Comparison of ENCODE assay signal across 22 cellular contexts in genomic region chr3:149919509-149919908, GRCh38. TPM values are rescaled to one million over a fixed set of nuclear protein-coding genes. Genes with fewer than 3 reads are reported as not detected.
A peak's percentile ranks its signal among the peaks of the same experiment; 100 is the strongest.
DNase-seq lines count a peak whose midpoint lies in the region; ATAC-seq, FAIRE-seq and TF ChIP-seq lines count a peak whose summit lies in the region.
"Had no signal": no experiment of that assay in that cellular context is flagged by ENCODE, and none has a peak within 500 bp of the region (broad histone marks: within the 10 kb centered on the region; RNA-seq: fewer than 3 reads in every experiment).

No MANE protein-coding gene starts in this region.

- no peak for TF ChIP-seq RAD21 in A549 (conservative IDR thresholded peaks at IDR 0.05 in 1 of 2, IDR thresholded peaks at IDR 0.05 in 1 of 2)

- H3K4me3 ChIP-seq in A549 (no peak overlapping the region), trophoblast cell (ENCODE audit: low read depth, low read length) (no peak overlapping the region)
- H3K4me3 ChIP-seq: BLaER1 treated with 17β-estradiol and CSF1 and Interleukin-3, amounts not matched to agents 10 nM and 100 nM had no signal

- 97% methylated on average over 3 of the region's 3 CpGs for WGBS in A549 (ENCODE audit: missing lambda C conversion rate)
- no CpG with 5 or more reads among the region's 3 CpGs for WGBS in trophoblast cell (ENCODE audit: extremely low coverage, insufficient coverage, insufficient read length)

- H3K4me1 Mint-ChIP-seq in T-helper 17 cell (peaks cover 8% of the 10 kb centered on the region), memory B cell (no peaks in the 10 kb centered on the region)
- H3K4me1 Mint-ChIP-seq: B cell had no signal

- no peaks in the 10 kb centered on the region for H3K79me2 ChIP-seq in trophoblast cell (ENCODE audit: control insufficient read depth, insufficient read depth, low read length, poor library complexity)

- no peak for DNase-seq in A549 (ENCODE audit: low read depth in 1 of 2, low spot score in 1 of 2)
- DNase-seq in H54 (ENCODE audit: insufficient read length, low spot score): no peak
- no peak for DNase-seq in T-helper 17 cell
- DNase-seq in memory B cell (ENCODE audit: low spot score in 2 of 2): no peak
- DNase-seq in trophoblast cell: no peak
- DNase-seq: 8988T; AML-193; Caco-2; Calu3; CD4-positive, alpha-beta T cell; CD8-positive, alpha-beta T cell; DMS79 treated with DMSO at 0.1 percent for 48 hours; GF-D8 had no signal

- CTCF ChIA-PET in A549 (lab: Yijun Ruan, JAX): no interaction called here

- H3K9me3 Mint-ChIP-seq in memory B cell: no peaks in the 10 kb centered on the region
- H3K9me3 Mint-ChIP-seq: CD4-positive, alpha-beta T cell; CD8-positive, alpha-beta T cell had no signal

- no peak overlapping the region for H2BK120ac ChIP-seq in trophoblast cell (ENCODE audit: insufficient read depth, low read length, poor library complexity)

- H3K36me3 ChIP-seq in trophoblast cell (ENCODE audit: control insufficient read depth in 1 of 2, insufficient read depth in 2 of 2, low read length in 2 of 2): no peaks in the 10 kb centered on the region

- H3K27ac ChIP-seq in A549 (no peak overlapping the region), trophoblast cell (ENCODE audit: low read depth, low read length) (no peak overlapping the region)
- H3K27ac ChIP-seq: BLaER1 treated with 17β-estradiol and CSF1 and Interleukin-3, amounts not matched to agents 10 nM and 100 nM; C4-2B had no signal

- H3K27ac Mint-ChIP-seq in T-helper 17 cell (peak overlapping the region; percentile 61), memory B cell (peak overlapping the region; percentile 3)
- H3K27ac Mint-ChIP-seq: B cell; CD4-positive, alpha-beta T cell; CD8-positive, alpha-beta T cell had no signal

- no peak overlapping the region for H2AK5ac ChIP-seq in trophoblast cell (ENCODE audit: low read length)

- no peak for TF ChIP-seq POLR2A in A549 (IDR thresholded peaks at IDR 0.05; ENCODE audit: low read length)
- no peak for TF ChIP-seq POLR2A in H54 (IDR thresholded peaks at IDR 0.05; ENCODE audit: low read depth, low read length)

- ATAC-seq in A549: no peak
- no peak for ATAC-seq in T-helper 17 cell
- ATAC-seq in memory B cell (ENCODE audit: low read depth): no peak
- no peak for ATAC-seq in GM18498 (IDR thresholded peaks at IDR 0.05; ENCODE audit: unreplicated experiment)
- ATAC-seq in HG03280 (IDR thresholded peaks at IDR 0.05; ENCODE audit: unreplicated experiment): no peak
- ATAC-seq: CD8-positive, alpha-beta T cell had no signal

- H3K79me1 ChIP-seq in trophoblast cell (ENCODE audit: low read length): no peaks in the 10 kb centered on the region

- no peak overlapping the region for H3K4ac ChIP-seq in trophoblast cell (ENCODE audit: low read depth, low read length)

- no peaks in the 10 kb centered on the region for H3K27me3 ChIP-seq in trophoblast cell (ENCODE audit: insufficient read depth, low read length)
- H3K27me3 ChIP-seq: BLaER1 treated with 17β-estradiol and CSF1 and Interleukin-3, amounts not matched to agents 10 nM and 100 nM had no signal

- peaks cover 13% of the 10 kb centered on the region for H3K36me3 Mint-ChIP-seq in T-helper 17 cell (ENCODE audit: low read depth)
- peaks cover 34% of the 10 kb centered on the region for H3K36me3 Mint-ChIP-seq in memory B cell

- no peak overlapping the region for H3K23ac ChIP-seq in trophoblast cell (ENCODE audit: low read length)

- no peak overlapping the region for H2BK12ac ChIP-seq in trophoblast cell (ENCODE audit: low read length)

- POLR2A ChIA-PET in A549 (lab: Yijun Ruan, JAX): no interaction called here

- no peak overlapping the region for H4K91ac ChIP-seq in trophoblast cell (ENCODE audit: low read depth, low read length)

- H2BK5ac ChIP-seq in trophoblast cell (ENCODE audit: low read depth, low read length, poor library complexity): no peak overlapping the region

- H3K9me3 ChIP-seq in A549: no peaks in the 10 kb centered on the region
- H3K9me3 ChIP-seq in T-helper 17 cell (ENCODE audit: control insufficient read depth, low read length, poor library complexity, severe bottlenecking): no peaks in the 10 kb centered on the region
- H3K9me3 ChIP-seq in trophoblast cell (ENCODE audit: insufficient read depth, low read depth, low read length): no peaks in the 10 kb centered on the region
- H3K9me3 ChIP-seq: BLaER1 treated with 17β-estradiol and CSF1 and Interleukin-3, amounts not matched to agents 10 nM and 100 nM; Caco-2 had no signal

- no peak overlapping the region for H2AFZ ChIP-seq in trophoblast cell (ENCODE audit: insufficient read depth, low read length, poor library complexity)

- TF ChIP-seq CTCF in A549 (IDR thresholded peaks at IDR 0.05): no peak

- no peak overlapping the region for H3K14ac ChIP-seq in trophoblast cell (ENCODE audit: low read length)

- H3K4me3 Mint-ChIP-seq in T-helper 17 cell (no peak overlapping the region), memory B cell (no peak overlapping the region)
- H3K4me3 Mint-ChIP-seq: B cell; CD4-positive, alpha-beta T cell; CD8-positive, alpha-beta T cell had no signal

- FAIRE-seq in A549 (lab: Jason Lieb, UNC) (peak; percentile 59), H54 (lab: Jason Lieb, UNC) (peak; percentile 50)
- FAIRE-seq: D721Med, GM12891, GM18507, GM19239 had no signal

- no peak for TF ChIP-seq EP300 in A549 (IDR thresholded peaks at IDR 0.05)

- H3K9ac ChIP-seq in trophoblast cell (ENCODE audit: low read length): no peak overlapping the region
- H3K9ac ChIP-seq: BLaER1 treated with 17β-estradiol and CSF1 and Interleukin-3, amounts not matched to agents 10 nM and 100 nM had no signal

- H3K4me1 ChIP-seq in A549: no peaks in the 10 kb centered on the region
- H3K4me1 ChIP-seq in trophoblast cell (ENCODE audit: control insufficient read depth in 1 of 2, insufficient read depth in 2 of 2, low read length in 2 of 2): no peaks in the 10 kb centered on the region
- H3K4me1 ChIP-seq: BLaER1 treated with 17β-estradiol and CSF1 and Interleukin-3, amounts not matched to agents 10 nM and 100 nM; Caco-2 had no signal

- H3K27me3 Mint-ChIP-seq in T-helper 17 cell (no peaks in the 10 kb centered on the region), memory B cell (no peaks in the 10 kb centered on the region)
- H3K27me3 Mint-ChIP-seq: B cell; CD4-positive, alpha-beta T cell had no signal

- H3K18ac ChIP-seq in trophoblast cell (ENCODE audit: low read length): no peak overlapping the region

- H4K8ac ChIP-seq in trophoblast cell (ENCODE audit: low read depth, low read length): no peak overlapping the region

- no peak overlapping the region for H3K4me2 ChIP-seq in A549
- H3K4me2 ChIP-seq in trophoblast cell (ENCODE audit: low read length): no peak overlapping the region
- H3K4me2 ChIP-seq: BLaER1 treated with 17β-estradiol and CSF1 and Interleukin-3, amounts not matched to agents 10 nM and 100 nM had no signal

- H4K12ac ChIP-seq in trophoblast cell (ENCODE audit: low read depth, low read length): no peak overlapping the region

TF ChIP-seq in A549, 52 proteins besides CTCF, POLR2A, EP300 and RAD21:
- TF ChIP-seq POLR2AphosphoS2 (conservative IDR thresholded peaks at IDR 0.05; ENCODE audit: low read length) (no peak), SMC3 (IDR thresholded peaks at IDR 0.05) (no peak), HOXB13 (CRISPR knock-in tag; IDR thresholded peaks at IDR 0.05; ENCODE audit: low read depth) (no peak), SREBF2 (IDR thresholded peaks at IDR 0.05) (no peak), MAFK (IDR thresholded peaks at IDR 0.05; ENCODE audit: partially characterized antibody) (peak; percentile 65), ZFP36 (IDR thresholded peaks at IDR 0.05; ENCODE audit: borderline replicate concordance, partially characterized antibody) (no peak)

RNA-seq across cellular contexts. Expression of gene PFN2, which starts 51.2 kb away (rescaled TPM):
- polyA plus RNA-seq in A549 (2011; rRNA removed): 406 and 539 TPM in 2 replicates
- 191 and 210 TPM in 2 replicates for polyA plus RNA-seq in A549 (2012; cell fraction: cytosol; rRNA removed)
- polyA plus RNA-seq in A549 (2012; cell fraction: nucleus; rRNA removed): 78.8 and 97.0 TPM in 2 replicates
- 201 to 231 TPM (median 222 TPM) in 3 replicates for polyA plus RNA-seq in A549 (2017; fragmentation: RNase III; extraction: RNeasy Plus Mini Kit Qiagen cat#74134 plus additional on column Dnase treatment)
- 117 and 129 TPM in 2 replicates for polyA minus RNA-seq in A549 (2011; rRNA and poly(A)+ RNA removed)
- total RNA-seq in T-helper 17 cell: 1 to 10 TPM; 5.1 to 9.5 TPM
- 257 and 265 TPM in 2 replicates for polyA plus RNA-seq in trophoblast cell (2013)
